ENCODE assay signal across 1 cellular context in the genomic region with DNA sequence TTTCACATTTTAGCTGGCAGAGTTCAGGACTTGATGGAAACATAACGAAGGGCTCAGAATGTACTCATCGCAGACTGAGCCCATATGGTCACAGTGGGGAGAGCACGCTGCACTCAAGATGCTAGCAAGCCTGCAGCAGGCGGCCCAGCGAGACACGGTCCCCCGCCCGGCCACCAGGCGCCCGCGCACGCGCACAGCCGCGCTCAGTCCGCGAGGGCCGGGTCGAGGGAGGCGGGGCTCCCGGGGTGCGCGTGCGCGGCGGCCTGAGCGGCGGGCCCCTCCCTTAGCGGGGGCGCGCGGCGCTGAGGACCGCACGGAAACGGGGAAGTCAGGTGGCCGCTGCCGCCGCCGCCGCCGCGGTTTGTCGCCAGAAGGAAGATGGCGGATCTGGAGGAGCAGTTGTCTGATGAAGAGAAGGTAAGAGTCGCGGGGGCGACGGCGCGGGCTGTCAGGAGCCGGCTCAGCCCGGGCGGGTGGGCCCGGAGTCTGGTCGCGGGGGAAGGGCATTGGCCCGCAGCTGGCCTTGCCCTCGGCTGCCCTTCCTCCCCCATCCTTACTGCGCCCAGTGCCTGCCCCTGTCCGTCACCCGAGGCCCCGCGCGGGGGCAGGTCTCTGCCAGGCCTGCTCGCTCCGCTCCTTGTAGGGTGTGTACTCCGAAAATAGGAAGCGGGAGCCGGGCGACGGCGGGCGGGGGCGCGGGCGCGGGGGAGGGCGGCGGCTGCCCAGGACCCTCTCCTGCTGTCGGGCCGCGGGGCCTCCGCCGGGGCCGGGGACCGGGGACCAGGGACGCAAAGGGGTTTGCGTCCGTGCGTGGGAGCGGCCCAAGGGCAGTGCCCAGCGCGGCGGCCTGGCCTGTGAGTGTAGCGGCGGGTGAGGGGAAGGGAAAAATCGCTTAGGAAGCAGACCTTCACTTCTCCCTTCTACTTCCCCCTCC.
TF ChIP-seq lines count a peak whose summit lies in the region.

A gene (plus strand): TSS at position 354 of the 934 bp plus-strand sequence. CDS start 25 bp downstream, at position 379.

TF ChIP-seq in liver, 16 proteins besides CTCF, POLR2A, EP300 and RAD21 (continued from another document):
- TF ChIP-seq, protein P1, sequence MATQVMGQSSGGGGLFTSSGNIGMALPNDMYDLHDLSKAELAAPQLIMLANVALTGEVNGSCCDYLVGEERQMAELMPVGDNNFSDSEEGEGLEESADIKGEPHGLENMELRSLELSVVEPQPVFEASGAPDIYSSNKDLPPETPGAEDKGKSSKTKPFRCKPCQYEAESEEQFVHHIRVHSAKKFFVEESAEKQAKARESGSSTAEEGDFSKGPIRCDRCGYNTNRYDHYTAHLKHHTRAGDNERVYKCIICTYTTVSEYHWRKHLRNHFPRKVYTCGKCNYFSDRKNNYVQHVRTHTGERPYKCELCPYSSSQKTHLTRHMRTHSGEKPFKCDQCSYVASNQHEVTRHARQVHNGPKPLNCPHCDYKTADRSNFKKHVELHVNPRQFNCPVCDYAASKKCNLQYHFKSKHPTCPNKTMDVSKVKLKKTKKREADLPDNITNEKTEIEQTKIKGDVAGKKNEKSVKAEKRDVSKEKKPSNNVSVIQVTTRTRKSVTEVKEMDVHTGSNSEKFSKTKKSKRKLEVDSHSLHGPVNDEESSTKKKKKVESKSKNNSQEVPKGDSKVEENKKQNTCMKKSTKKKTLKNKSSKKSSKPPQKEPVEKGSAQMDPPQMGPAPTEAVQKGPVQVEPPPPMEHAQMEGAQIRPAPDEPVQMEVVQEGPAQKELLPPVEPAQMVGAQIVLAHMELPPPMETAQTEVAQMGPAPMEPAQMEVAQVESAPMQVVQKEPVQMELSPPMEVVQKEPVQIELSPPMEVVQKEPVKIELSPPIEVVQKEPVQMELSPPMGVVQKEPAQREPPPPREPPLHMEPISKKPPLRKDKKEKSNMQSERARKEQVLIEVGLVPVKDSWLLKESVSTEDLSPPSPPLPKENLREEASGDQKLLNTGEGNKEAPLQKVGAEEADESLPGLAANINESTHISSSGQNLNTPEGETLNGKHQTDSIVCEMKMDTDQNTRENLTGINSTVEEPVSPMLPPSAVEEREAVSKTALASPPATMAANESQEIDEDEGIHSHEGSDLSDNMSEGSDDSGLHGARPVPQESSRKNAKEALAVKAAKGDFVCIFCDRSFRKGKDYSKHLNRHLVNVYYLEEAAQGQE (IDR thresholded peaks at IDR 0.05): peak; percentile 48
- TF ChIP-seq NR2F2 (IDR thresholded peaks at IDR 0.05) (no peak), FOXA2 (IDR thresholded peaks at IDR 0.05) (no peak), HNF4A (conservative IDR thresholded peaks at IDR 0.05) (no peak), HNF4G (IDR thresholded peaks at IDR 0.05) (no peak), EGR1 (IDR thresholded peaks at IDR 0.05; ENCODE audit: low read depth in 2 of 2) (peak in 1 of 2 donors; percentile 51)
